Comparison of ENCODE assay signal across 13 cellular contexts in genomic region chr3:133595341-133595740, GRCh38. TPM values are rescaled to one million over a fixed set of nuclear protein-coding genes. Genes with fewer than 3 reads are reported as not detected.
DNase-seq lines count a peak whose midpoint lies in the region; ATAC-seq, FAIRE-seq and TF ChIP-seq lines count a peak whose summit lies in the region.
"Had no signal": no experiment of that assay in that cellular context is flagged by ENCODE, and none has a peak within 500 bp of the region (broad histone marks: within the 10 kb centered on the region; RNA-seq: fewer than 3 reads in every experiment).

No MANE protein-coding gene starts in this region.

- no peak overlapping the region for H3K4me2 ChIP-seq in GM12878 (ENCODE audit: control insufficient read depth, insufficient read depth)
- H3K4me2 ChIP-seq: GM23338, KMS-11 had no signal

- TF ChIP-seq POLR2A in GM12878 (IDR thresholded peaks at IDR 0.05; ENCODE audit: low read depth, low read length): no peak
- TF ChIP-seq POLR2A in H54 (IDR thresholded peaks at IDR 0.05; ENCODE audit: low read depth, low read length): no peak

- BruUV-seq in GM12878 (replicated peaks; lab: Mats Ljungman, UMichigan): no TSS peak

- TF ChIP-seq EP300 in GM12878 (IDR thresholded peaks at IDR 0.05; ENCODE audit: borderline replicate concordance in 1 of 2, control insufficient read depth in 1 of 2, low read depth in 2 of 2, low read length in 2 of 2): no peak

- H3K27ac ChIP-seq in GM12878 (ENCODE audit: control insufficient read depth, insufficient read depth): no peak overlapping the region
- no peak overlapping the region for H3K27ac ChIP-seq in SJCRH30
- H3K27ac ChIP-seq: KMS-11, tibial artery had no signal

- RAD21 ChIA-PET in GM12878 (lab: Charles Lee; ENCODE audit: unreplicated experiment): interaction anchor here (0.8 to 2.1 kb wide), 3 partner anchors 9 to 23 kb away, joined by 3 to 9 read pairs (median 4); no protein-coding TSS in a partner anchor

- SMC1A ChIA-PET in GM12878 (lab: Charles Lee; ENCODE audit: uncharacterized antibody, unreplicated experiment): interaction anchor here (1.1 to 1.5 kb wide), 4 partner anchors 17 to 55 kb away, joined by 3 to 4 read pairs (median 4); no protein-coding TSS in a partner anchor

- FAIRE-seq in RCC 7860 (lab: Jason Lieb, UNC) (peak; percentile 72), GM12878 (lab: Jason Lieb, UNC) (no peak), H54 (lab: Jason Lieb, UNC) (no peak)

- H3K36me3 ChIP-seq in GM12878 (ENCODE audit: control insufficient read depth in 2 of 2, insufficient read depth in 2 of 2, low read length in 1 of 2) (peaks cover 0 to 2% of the 10 kb centered on the region in 2 experiments; a peak in 1 of 4 replicates), SJCRH30 (peaks cover 10% of the 10 kb centered on the region; the same call in 1 of the 2 replicates)

- DNase-seq in activated T-cell treated with anti-CD3 and anti-CD28 coated beads, Interleukin-2, amount 50 U/mL, for 4 hours: peak; percentile 11
- no peak for DNase-seq in activated T-cell treated with anti-CD3 and anti-CD28 coated beads for 4 hours
- peak; percentile 65 for DNase-seq in RCC 7860 (ENCODE audit: low spot score)
- DNase-seq in GM12878 (ENCODE audit: low read depth, low spot score): no peak
- peak; percentile 10 for DNase-seq in stimulated activated CD8-positive, alpha-beta memory T cell treated with anti-CD3 and anti-CD28 coated beads, Interleukin-4, amount 100 ng/mL, for 24 hours (ENCODE audit: low read depth)
- DNase-seq in H54 (ENCODE audit: insufficient read length, low spot score): no peak
- no peak for DNase-seq in SKM-1 treated with dmso at 0.1 percent for 144 hours (lab: John Stamatoyannopoulos, UW; ENCODE audit: unreplicated experiment)
- no peak for DNase-seq in SJCRH30
- DNase-seq: AML-193, left ventricle myocardium superior, tibial artery had no signal

- H3K36me3 Mint-ChIP-seq in activated T-cell treated with anti-CD3 and anti-CD28 coated beads, Interleukin-2, amount 50 U/mL, for 4 hours (ENCODE audit: insufficient read depth): peaks cover 8% of the 10 kb centered on the region

- no peaks in the 10 kb centered on the region for H3K27me3 ChIP-seq in GM12878 (replicated peaks in 1 of 2; ENCODE audit: control insufficient read depth in 2 of 2, insufficient read depth in 2 of 2, low read length in 1 of 2)
- no peaks in the 10 kb centered on the region for H3K27me3 ChIP-seq in SJCRH30
- H3K27me3 ChIP-seq: tibial artery had no signal

- no peak for TF ChIP-seq RAD21 in GM12878 (IDR thresholded peaks at IDR 0.05; ENCODE audit: insufficient read depth, low read depth, low read length)

- POLR2A ChIA-PET in GM12878 (lab: Charles Lee): interaction anchor here (1.2 kb wide), 1 partner anchor 149 kb away, joined by 3 read pairs; no protein-coding TSS in a partner anchor

- in situ Hi-C loops in GM12878 (cut with MboI): no loop called here

- H4K20me1 ChIP-seq in GM12878 (ENCODE audit: control insufficient read depth, insufficient read depth): no peaks in the 10 kb centered on the region

- no peak for TF ChIP-seq CTCF in GM12878 (IDR thresholded peaks at IDR 0.05 in 2 of 3, conservative IDR thresholded peaks at IDR 0.05 in 1 of 3; ENCODE audit: control insufficient read depth in 2 of 3, extremely low read depth in 1 of 3, insufficient read depth in 1 of 3, low read depth in 3 of 3, low read length in 3 of 3)

- no peaks in the 10 kb centered on the region for H3K27me3 Mint-ChIP-seq in activated T-cell treated with anti-CD3 and anti-CD28 coated beads, Interleukin-2, amount 50 U/mL, for 4 hours (ENCODE audit: low read depth)

- ATAC-seq in activated T-cell treated with anti-CD3 and anti-CD28 coated beads, Interleukin-2, amount 50 U/mL, for 4 hours: peak; percentile 91 to 97
- ATAC-seq in GM12878: peak; percentile 44
- ATAC-seq: GM23338, left ventricle myocardium superior had no signal

- intact Hi-C loops in GM12878 (cut with micrococcal nuclease; ENCODE audit: unreplicated experiment): no loop called here

- H3K9ac ChIP-seq in GM12878 (ENCODE audit: control insufficient read depth, insufficient read depth, low read length): no peak overlapping the region
- H3K9ac ChIP-seq: KMS-11 had no signal

- 38% methylated on average over 1 of the region's 1 CpG for WGBS in GM12878 (ENCODE audit: insufficient coverage, insufficient replicate concordance, low lambda C conversion rate, missing lambda C conversion rate)

- H3K9me3 Mint-ChIP-seq in activated T-cell treated with anti-CD3 and anti-CD28 coated beads, Interleukin-2, amount 50 U/mL, for 4 hours: no peaks in the 10 kb centered on the region
- H3K9me3 Mint-ChIP-seq: GM23338 had no signal

- H3K4me1 Mint-ChIP-seq in activated T-cell treated with anti-CD3 and anti-CD28 coated beads, Interleukin-2, amount 50 U/mL, for 4 hours (ENCODE audit: low read depth): peaks cover 18% of the 10 kb centered on the region
- H3K4me1 Mint-ChIP-seq: GM23338 had no signal

- H3K4me3 Mint-ChIP-seq in activated T-cell treated with anti-CD3 and anti-CD28 coated beads, Interleukin-2, amount 50 U/mL, for 4 hours: no peak overlapping the region
- H3K4me3 Mint-ChIP-seq: GM23338 had no signal

- H3K4me3 ChIP-seq in GM12878: no peak overlapping the region
- H3K4me3 ChIP-seq in SJCRH30: no peak overlapping the region
- H3K4me3 ChIP-seq: GM23338, tibial artery had no signal

- no peaks in the 10 kb centered on the region for H3K79me2 ChIP-seq in GM12878 (ENCODE audit: control insufficient read depth, insufficient read depth, low read length)

- H3K9me3 ChIP-seq in GM12878 (replicated peaks; ENCODE audit: control insufficient read depth, insufficient read depth, low read length) (no peaks in the 10 kb centered on the region), SJCRH30 (replicated peaks) (no peaks in the 10 kb centered on the region)
- H3K9me3 ChIP-seq: tibial artery had no signal

- no peaks in the 10 kb centered on the region; the same call in none of the 2 replicates for H3K4me1 ChIP-seq in GM12878 (ENCODE audit: control insufficient read depth, insufficient read depth, low read length)
- H3K4me1 ChIP-seq in SJCRH30: peaks cover 3% of the 10 kb centered on the region; the same call in 1 of the 2 replicates

- CTCF ChIA-PET in GM12878 (lab: Yijun Ruan, JAX): interaction anchor here (1.0 to 1.7 kb wide), 5 partner anchors 8 to 131 kb away, joined by 3 to 5 read pairs (median 3); no protein-coding TSS in a partner anchor

- H2AFZ ChIP-seq in GM12878 (ENCODE audit: control insufficient read depth, low read depth, low read length): no peak overlapping the region
- H2AFZ ChIP-seq: GM23338 had no signal

TF ChIP-seq in GM12878, 131 proteins besides CTCF, POLR2A, EP300 and RAD21:
- TF ChIP-seq SIX5 (IDR thresholded peaks at IDR 0.05; ENCODE audit: low read depth, low read length, severe bottlenecking): no peak
- TF ChIP-seq JUND (IDR thresholded peaks at IDR 0.05; ENCODE audit: low read depth, low read length): no peak
- TF ChIP-seq MEF2A (IDR thresholded peaks at IDR 0.05; ENCODE audit: insufficient read depth, low read depth, low read length): no peak
- TF ChIP-seq E2F4 (IDR thresholded peaks at IDR 0.05; ENCODE audit: low read depth, low read length): no peak
- TF ChIP-seq JUNB (IDR thresholded peaks at IDR 0.05): no peak
- TF ChIP-seq DPF2 (IDR thresholded peaks at IDR 0.05): no peak
- no peak for TF ChIP-seq ATF7 (IDR thresholded peaks at IDR 0.05; ENCODE audit: low read depth)
- TF ChIP-seq SP1 (IDR thresholded peaks at IDR 0.05; ENCODE audit: low read depth, low read length): no peak
TF ChIP-seq in GM12878: peak in this region for 0.

RNA-seq across cellular contexts. Expression of gene CDV3, which starts 21.9 kb away (rescaled TPM):
- 100 to 1,000 TPM; 361 to 373 (median 372) TPM for total RNA-seq in activated T-cell treated with anti-CD3 and anti-CD28 coated beads, Interleukin-2, amount 50 U/mL, for 4 hours
- total RNA-seq in GM12878 (2013; cell fraction: nucleolus; rRNA removed): 33.0 and 34.3 TPM in 2 replicates
- total RNA-seq in GM12878 (2014; rRNA removed): 131 and 146 TPM in 2 replicates
- total RNA-seq in GM12878 (2014; rRNA removed; fragmentation: Illumina TruSeq; extraction: Trizol): 206 and 210 TPM in 2 replicates
- total RNA-seq in GM12878 (2021): 214 and 219 TPM in 2 replicates
- 136 TPM for polyA plus RNA-seq in GM12878 (2011; ENCODE audit: low read depth)
- polyA plus RNA-seq in GM12878 (2011; rRNA removed): 133 and 170 TPM in 2 replicates
- 48.0 and 52.5 TPM in 2 replicates for polyA plus RNA-seq in GM12878 (2011; cell fraction: cytosol; rRNA removed)
- polyA plus RNA-seq in GM12878 (2011; cell fraction: nucleus; rRNA removed): 32.5 and 43.0 TPM in 2 replicates
- polyA plus RNA-seq in GM12878 (2012): 166 and 179 TPM in 2 replicates
- 214 and 246 TPM in 2 replicates for polyA plus RNA-seq in GM12878 (2014; fragmentation: Illumina TruSeq; extraction: Trizol)
- 100 to 1,000 TPM; 133 to 466 TPM for polyA plus RNA-seq in GM12878 (2014; fragmentation: Nextera tagmentation; extraction: Ambion mirVana)
- polyA plus RNA-seq in GM12878 (2014; rRNA removed): 137 and 138 TPM in 2 replicates
- 10 to 100 TPM; 42.3 to 48.4 TPM for polyA plus RNA-seq in GM12878 (2016; fragmentation: Nextera tagmentation; extraction: Ambion mirVana)
- polyA minus RNA-seq in GM12878 (2011; rRNA and poly(A)+ RNA removed): 62.1 and 87.1 TPM in 2 replicates
- polyA minus RNA-seq in GM12878 (2011; cell fraction: cytosol; rRNA and poly(A)+ RNA removed): 54.3 and 57.8 TPM in 2 replicates
- 18.5 and 35.0 TPM in 2 replicates for polyA minus RNA-seq in GM12878 (2011; cell fraction: nucleus; rRNA and poly(A)+ RNA removed)
- total RNA-seq in SJCRH30 (2014; rRNA removed; shearing (Covaris generic)): 179 and 180 TPM in 2 replicates

Comparison
In these comparisons a context has a peak if more than half of its experiments do, and no peak if none do; other contexts are left out.
1. DNase-seq: peak in activated T-cell treated with anti-CD3 and anti-CD28 coated beads, Interleukin-2, amount 50 U/mL, for 4 hours (single experiment), RCC 7860 (single experiment) and stimulated activated CD8-positive, alpha-beta memory T cell treated with anti-CD3 and anti-CD28 coated beads, Interleukin-4, amount 100 ng/mL, for 24 hours (single experiment); none in activated T-cell treated with anti-CD3 and anti-CD28 coated beads for 4 hours (single experiment), GM12878 (single experiment), H54 (single experiment), SKM-1 treated with dmso at 0.1 percent for 144 hours (single experiment) and SJCRH30 (0 of 2).